Comparison of ENCODE assay signal across 8 cellular contexts in genomic region chr3:100335137-100335833, GRCh38. TPM values are rescaled to one million over a fixed set of nuclear protein-coding genes. Genes with fewer than 3 reads are reported as not detected.
DNase-seq lines count a peak whose midpoint lies in the region; ATAC-seq, FAIRE-seq and TF ChIP-seq lines count a peak whose summit lies in the region.

No MANE protein-coding gene starts in this region.

- peak overlapping the region; percentile 70 to 100 for H3K4me2 ChIP-seq in H1 (ENCODE audit: insufficient read depth in 1 of 2, low read depth in 2 of 2, low read length in 2 of 2)

- peak overlapping the region; percentile 88 for H4K91ac ChIP-seq in H1 (replicated peaks; ENCODE audit: insufficient read length, low read length)

- H3K4me3 Mint-ChIP-seq in Calu3 (ENCODE audit: low read depth, unreplicated experiment) (peak overlapping the region; percentile 72), T-helper 17 cell (peak overlapping the region; percentile 95)

- intact Hi-C loops in Calu3 (cut with micrococcal nuclease; ENCODE audit: unreplicated experiment) = no loop called here
- intact Hi-C loops in tibial artery (cut with DNase I; ENCODE audit: low total_unique reads) = loop anchor here (5.0 kb wide), 1 partner anchor 57 kb away; no protein-coding TSS in a partner anchor

- no peak overlapping the region for H3K56ac ChIP-seq in H1 (replicated peaks; ENCODE audit: insufficient read length, low read depth, low read length)

- DNase-seq in Calu3 = peak; percentile 26
- peak; percentile 12 for DNase-seq in HT1080 (ENCODE audit: low read depth)
- no peak for DNase-seq in T-helper 17 cell
- no peak for DNase-seq in H1 (ENCODE audit: low read depth in 1 of 2, low spot score in 2 of 2)
- no peak for DNase-seq in tibial artery
- no peak for DNase-seq in islet precursor cell

- no peaks in the 10 kb centered on the region; a peak in 2 of 7 replicates for H3K27me3 ChIP-seq in H1 (replicated peaks in 1 of 4; ENCODE audit: control insufficient read depth in 3 of 4, extremely low read depth in 1 of 4, insufficient read depth in 3 of 4, low read length in 3 of 4)
- H3K27me3 ChIP-seq in mononuclear cell (ENCODE audit: insufficient read depth, low read length) = no peaks in the 10 kb centered on the region
- no peaks in the 10 kb centered on the region for H3K27me3 ChIP-seq in tibial artery

- ATAC-seq in GM19463 (IDR thresholded peaks at IDR 0.05; ENCODE audit: unreplicated experiment) = peak; percentile 49
- ATAC-seq in T-helper 17 cell = no peak

- peak overlapping the region; percentile 94 for H2AFZ ChIP-seq in H1 (ENCODE audit: low read length)

- H3K14ac ChIP-seq in H1 (ENCODE audit: insufficient read length) = no peak overlapping the region

- no peaks in the 10 kb centered on the region for H3K27me3 Mint-ChIP-seq in Calu3 (ENCODE audit: unreplicated experiment)
- H3K27me3 Mint-ChIP-seq in T-helper 17 cell = no peaks in the 10 kb centered on the region

- H3K23me2 ChIP-seq in H1 (ENCODE audit: low read depth, low read length) = peaks cover 4% of the 10 kb centered on the region; the same call in 1 of the 2 replicates

- peak overlapping the region; percentile 54 to 84 (median 80) for H3K9ac ChIP-seq in H1 (replicated peaks in 1 of 4; ENCODE audit: extremely low read depth in 1 of 4, low read depth in 3 of 4, low read length in 3 of 4)

- H4K5ac ChIP-seq in H1 (ENCODE audit: insufficient read length, low read depth, low read length) = no peak overlapping the region

- no peaks in the 10 kb centered on the region; the same call in 1 of the 2 replicates for H3K79me1 ChIP-seq in H1 (ENCODE audit: low read depth, low read length)

- no peak overlapping the region for H2AK5ac ChIP-seq in H1 (ENCODE audit: low read depth, low read length)

- H3K4me1 Mint-ChIP-seq in Calu3 (ENCODE audit: low read depth, unreplicated experiment) (peaks cover 26% of the 10 kb centered on the region), T-helper 17 cell (peaks cover 17% of the 10 kb centered on the region)

- no peak overlapping the region for H2BK20ac ChIP-seq in H1 (ENCODE audit: low read length)

- no peak overlapping the region for H3K23ac ChIP-seq in H1 (ENCODE audit: insufficient read length)

- peak overlapping the region; percentile 87; the same call in 1 of the 2 replicates for H4K8ac ChIP-seq in H1 (ENCODE audit: extremely low read depth, insufficient read depth, low read length)

- peaks cover 12% of the 10 kb centered on the region for H3K36me3 Mint-ChIP-seq in Calu3 (ENCODE audit: insufficient read depth, unreplicated experiment)
- H3K36me3 Mint-ChIP-seq in T-helper 17 cell (ENCODE audit: low read depth) = peaks cover 3% of the 10 kb centered on the region

- H3K4me1 ChIP-seq in H1 (replicated peaks in 1 of 4; ENCODE audit: control insufficient read depth in 3 of 4, insufficient read depth in 4 of 4, low read length in 3 of 4) (peaks cover 0 to 6% (median 4%) of the 10 kb centered on the region in 4 experiments; a peak in 5 of 7 replicates), mononuclear cell (ENCODE audit: insufficient read depth, low read length) (peaks cover 18% of the 10 kb centered on the region), tibial artery (peaks cover 0 to 18% (median 10%) of the 10 kb centered on the region in 4 donors)

- H3K9me3 Mint-ChIP-seq in Calu3 (ENCODE audit: low read depth, unreplicated experiment) = no peaks in the 10 kb centered on the region

- no peak for TF ChIP-seq EP300 in H1 (IDR thresholded peaks at IDR 0.05; ENCODE audit: borderline replicate concordance in 1 of 2, low read depth in 2 of 2, low read length in 2 of 2)

- H4K20me1 ChIP-seq in H1 (replicated peaks in 1 of 2; ENCODE audit: control insufficient read depth in 1 of 2, insufficient read depth in 2 of 2, low read length in 2 of 2) = no peaks in the 10 kb centered on the region

- no peak overlapping the region for H3K27ac ChIP-seq in H1 (ENCODE audit: low read depth, low read length)
- peak overlapping the region; percentile 79 to 81 for H3K27ac ChIP-seq in tibial artery

- no peaks in the 10 kb centered on the region for H3K9me3 ChIP-seq in T-helper 17 cell (ENCODE audit: control insufficient read depth, low read length, poor library complexity, severe bottlenecking)
- no peaks in the 10 kb centered on the region for H3K9me3 ChIP-seq in H1 (ENCODE audit: insufficient read depth in 2 of 2, low read depth in 1 of 2, low read length in 1 of 2)
- H3K9me3 ChIP-seq in mononuclear cell (ENCODE audit: low read depth, low read length) = no peaks in the 10 kb centered on the region
- H3K9me3 ChIP-seq in tibial artery = no peaks in the 10 kb centered on the region

- TF ChIP-seq RAD21 in H1 (IDR thresholded peaks at IDR 0.05 in 1 of 2, conservative IDR thresholded peaks at IDR 0.05 in 1 of 2; ENCODE audit: low read depth in 2 of 2, low read length in 2 of 2) = no peak

- no peak for FAIRE-seq in H1 (lab: Jason Lieb, UNC)

- WGBS in H1 (ENCODE audit: extremely low coverage in 1 of 2, insufficient coverage in 1 of 2, insufficient read length in 1 of 2, insufficient replicate concordance in 2 of 2, low coverage in 1 of 2, low lambda C conversion rate in 2 of 2, missing lambda C conversion rate in 1 of 2), 2 experiments = 71% methylated on average over 20 of the region's 20 CpGs; no CpG with 5 or more reads in 1 of the 2 experiments

- H3K27ac Mint-ChIP-seq in Calu3 (ENCODE audit: unreplicated experiment) (peak overlapping the region; percentile 67), T-helper 17 cell (peak overlapping the region; percentile 93)

- H3K79me2 ChIP-seq in H1 (ENCODE audit: control insufficient read depth in 1 of 2, insufficient read depth in 2 of 2, low read length in 2 of 2) = no peaks in the 10 kb centered on the region

- CTCF ChIA-PET in Calu3 (lab: Charles Lee) = interaction anchor here (0.7 kb wide), 1 partner anchor 33 kb away, joined by 4 read pairs; no protein-coding TSS in a partner anchor
- CTCF ChIA-PET in H1 (lab: Charles Lee; ENCODE audit: partially characterized antibody) = interaction anchor here (0.6 to 1.8 kb wide), 4 partner anchors 19 to 941 kb away, joined by 3 to 5 read pairs (median 3); no protein-coding TSS in a partner anchor

- H2BK12ac ChIP-seq in H1 (ENCODE audit: low read depth, low read length) = peak overlapping the region; percentile 39; the same call in 1 of the 2 replicates

- no peak overlapping the region for H2BK5ac ChIP-seq in H1 (ENCODE audit: low read depth, low read length)

- no peak overlapping the region for H2BK120ac ChIP-seq in H1 (replicated peaks; ENCODE audit: low read depth, low read length)

- BruUV-seq in Calu3 (replicated peaks; lab: Mats Ljungman, UMichigan) = TSS peak; percentile 57

- H3K4me3 ChIP-seq in H1 (ENCODE audit: extremely low read depth in 1 of 4, insufficient read depth in 2 of 4, low read depth in 3 of 4, low read length in 4 of 4) (peak overlapping the region; percentile 49 to 75 (median 68)), mononuclear cell (ENCODE audit: low read length) (peak overlapping the region; percentile 57), tibial artery (peak overlapping the region; percentile 67 to 70)

- TF ChIP-seq POLR2A in H1 (IDR thresholded peaks at IDR 0.05; ENCODE audit: control extremely low read depth in 1 of 2, low read depth in 2 of 2, low read length in 2 of 2) = no peak

- H3K18ac ChIP-seq in H1 (ENCODE audit: extremely low read depth, low read length) = peak overlapping the region; percentile 48

- TF ChIP-seq CTCF in Calu3 (IDR thresholded peaks at IDR 0.05; ENCODE audit: unreplicated experiment) = no peak
- TF ChIP-seq CTCF in H1 (IDR thresholded peaks at IDR 0.05; ENCODE audit: control extremely low read depth in 1 of 3, insufficient read depth in 1 of 3, low read depth in 1 of 3, low read length in 3 of 3) = no peak
- TF ChIP-seq CTCF in tibial artery (IDR thresholded peaks at IDR 0.05) = no peak

- H2BK15ac ChIP-seq in H1 (ENCODE audit: low read length) = peak overlapping the region; percentile 1

- peak overlapping the region; percentile 93 for H3K4ac ChIP-seq in H1 (replicated peaks; ENCODE audit: insufficient read length, low read depth, low read length)

- H3K36me3 ChIP-seq in H1 (ENCODE audit: control insufficient read depth in 2 of 4, insufficient read depth in 4 of 4, low read length in 3 of 4) (no peaks in the 10 kb centered on the region; a peak in 1 of 8 replicates), tibial artery (peaks cover 0 to 14% (median 5%) of the 10 kb centered on the region in 3 donors)

- POLR2A ChIA-PET in H1 (lab: Charles Lee; ENCODE audit: partially characterized antibody) = interaction anchor here (0.6 to 3.4 kb wide), 10 partner anchors 8 to 461 kb away, joined by 3 to 23 read pairs (median 3); partner anchors contain the start of genes LNP1, TMEM45A and TOMM70

TF ChIP-seq in H1, 55 proteins besides CTCF, POLR2A, EP300 and RAD21:
- TF ChIP-seq, protein P1, sequence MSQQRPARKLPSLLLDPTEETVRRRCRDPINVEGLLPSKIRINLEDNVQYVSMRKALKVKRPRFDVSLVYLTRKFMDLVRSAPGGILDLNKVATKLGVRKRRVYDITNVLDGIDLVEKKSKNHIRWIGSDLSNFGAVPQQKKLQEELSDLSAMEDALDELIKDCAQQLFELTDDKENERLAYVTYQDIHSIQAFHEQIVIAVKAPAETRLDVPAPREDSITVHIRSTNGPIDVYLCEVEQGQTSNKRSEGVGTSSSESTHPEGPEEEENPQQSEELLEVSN (IDR thresholded peaks at IDR 0.05) = peak; percentile 47
- TF ChIP-seq, protein P2, sequence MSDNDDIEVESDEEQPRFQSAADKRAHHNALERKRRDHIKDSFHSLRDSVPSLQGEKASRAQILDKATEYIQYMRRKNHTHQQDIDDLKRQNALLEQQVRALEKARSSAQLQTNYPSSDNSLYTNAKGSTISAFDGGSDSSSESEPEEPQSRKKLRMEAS (IDR thresholded peaks at IDR 0.05) = no peak; the same call in 1 of the 2 replicates
- no peak for TF ChIP-seq SAP30 (IDR thresholded peaks at IDR 0.05; ENCODE audit: insufficient read depth, insufficient replicate concordance, low read length)
- TF ChIP-seq POLR2AphosphoS5 (IDR thresholded peaks at IDR 0.05; ENCODE audit: low read depth, low read length) = 0 out of 2 replicates have a peak, but pooled peaks have one; percentile 26

RNA-seq across cellular contexts. Expression of gene NIT2, which starts 0.7 kb away (rescaled TPM):
- total RNA-seq in Calu3 (2022) (55.9 and 57.4 TPM in 2 replicates), T-helper 17 cell (10 to 100 TPM; 24.0 to 30.1 TPM), mononuclear cell (14.8 TPM)
- 43.3 and 46.8 TPM in 2 replicates for total RNA-seq in HT1080 (2014; rRNA removed; shearing (Covaris generic))
- polyA plus RNA-seq in HT1080 (2015; cell fraction: cytosol; rRNA removed) = 34.2 and 34.3 TPM in 2 replicates
- polyA plus RNA-seq in HT1080 (2015; cell fraction: nucleus; rRNA removed) = 89.5 and 95.6 TPM in 2 replicates
- total RNA-seq in H1 (2021; fragmentation: NEBNext Ultra II Directional; extraction: Animal tissue kit (Norgen Biotek cat#: 25700)) = 24.1 and 25.3 TPM in 2 replicates
- polyA plus RNA-seq in H1 (2011; rRNA removed) = 6.4 and 15.2 TPM in 2 replicates
- polyA plus RNA-seq in H1 (2011; cell fraction: cytosol; rRNA removed) = 13.9 TPM
- polyA plus RNA-seq in H1 (2011; cell fraction: nucleus; rRNA removed) = 12.7 TPM
- 18.5 to 27.4 TPM (median 21.4 TPM) in 4 replicates for polyA plus RNA-seq in H1 (2012, experiment 1 of 2)
- polyA plus RNA-seq in H1 (2012, experiment 2 of 2) = 7.7 TPM
- polyA plus RNA-seq in H1 (2013, experiment 1 of 2) = 16.8 TPM
- 17.0 TPM for polyA plus RNA-seq in H1 (2013, experiment 2 of 2)
- polyA minus RNA-seq in H1 (2011; rRNA and poly(A)+ RNA removed) = 8.3 and 9.9 TPM in 2 replicates
- 3.8 TPM for polyA minus RNA-seq in H1 (2011; cell fraction: cytosol; rRNA and poly(A)+ RNA removed)
- polyA minus RNA-seq in H1 (2011; cell fraction: nucleus; rRNA and poly(A)+ RNA removed) = 13.1 TPM

Comparison
In these comparisons a context has a peak if more than half of its experiments do, and no peak if none do; other contexts are left out.
1. DNase-seq: peak in Calu3 (single experiment) and HT1080 (single experiment); none in T-helper 17 cell (0 of 3), H1 (0 of 2), tibial artery (0 of 2) and islet precursor cell (single experiment).
2. Peak in every context shown above with its lines, with median percentiles within 50 percentile points of each other: H3K4me3 ChIP-seq.